Comparison of ENCODE assay signal across 3 cellular contexts in genomic region chr4:177196615-177197014, GRCh38.
A peak's percentile ranks its signal among the peaks of the same experiment; 100 is the strongest.
TF ChIP-seq lines count a peak whose summit lies in the region.

No MANE protein-coding gene starts in this region.

TF ChIP-seq in HepG2, 621 proteins besides CTCF, POLR2A, EP300 and RAD21:
- TF ChIP-seq GZF1 (CRISPR knock-in tag; IDR thresholded peaks at IDR 0.05) (no peak), SRSF9 (IDR thresholded peaks at IDR 0.05; ENCODE audit: borderline replicate concordance, insufficient read depth, low read depth, low read length, poor library complexity, severe bottlenecking) (no peak), GTF2F1 (IDR thresholded peaks at IDR 0.05; ENCODE audit: low read length) (no peak), SCMH1 (CRISPR knock-in tag; IDR thresholded peaks at IDR 0.05; ENCODE audit: borderline replicate concordance) (no peak), TOE1 (CRISPR knock-in tag; IDR thresholded peaks at IDR 0.05) (no peak), ZNF317 (CRISPR knock-in tag; IDR thresholded peaks at IDR 0.05) (peak; percentile 92), ZHX2 (IDR thresholded peaks at IDR 0.05; ENCODE audit: low read depth) (no peak), ZHX2 (CRISPR knock-in tag; IDR thresholded peaks at IDR 0.05; ENCODE audit: borderline replicate concordance) (no peak)

TF ChIP-seq in WTC11, 78 proteins besides CTCF, POLR2A, EP300 and RAD21:
- TF ChIP-seq ZNF281 (CRISPR knock-in tag; IDR thresholded peaks at IDR 0.05) (no peak), ZNF317 (CRISPR knock-in tag; IDR thresholded peaks at IDR 0.05; ENCODE audit: borderline replicate concordance, low read depth) (peak; percentile 97)

TF ChIP-seq in H1, 55 proteins besides CTCF, POLR2A, EP300 and RAD21 (continued from another document):
- no peak for TF ChIP-seq NRF1 (IDR thresholded peaks at IDR 0.05; ENCODE audit: low read depth, low read length)
TF ChIP-seq in H1: peak in this region for 0.
